In the genomic region with DNA sequence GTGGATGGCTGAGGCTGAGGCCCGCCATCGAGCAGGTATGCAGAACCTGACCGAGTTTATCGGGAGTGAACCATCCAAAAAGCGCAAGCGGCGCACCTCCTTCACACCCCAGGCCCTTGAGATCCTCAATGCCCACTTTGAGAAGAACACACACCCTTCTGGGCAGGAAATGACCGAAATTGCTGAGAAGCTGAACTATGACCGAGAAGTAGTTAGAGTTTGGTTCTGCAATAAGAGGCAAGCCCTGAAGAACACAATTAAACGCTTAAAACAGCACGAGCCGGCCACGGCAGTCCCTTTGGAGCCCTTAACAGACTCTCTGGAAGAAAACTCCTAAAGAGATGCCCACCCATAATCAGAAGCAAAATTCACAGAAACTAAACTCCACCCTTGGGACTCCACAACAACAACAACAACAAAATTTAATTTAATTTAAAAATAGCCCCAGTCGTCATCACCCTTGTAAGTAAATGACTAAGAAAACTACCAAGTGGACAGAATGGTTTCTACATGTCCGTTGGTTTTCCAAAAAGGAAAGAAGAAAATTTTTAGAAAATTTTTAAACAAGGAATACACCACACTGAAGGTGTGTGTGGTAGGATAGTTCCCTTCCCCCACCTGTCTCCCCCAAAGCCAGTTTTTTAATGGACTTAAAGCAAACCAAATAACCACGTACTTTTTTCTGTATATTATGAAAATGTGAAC, we compare ENCODE assay signal across 11 cellular contexts.
DNase-seq lines count a peak whose midpoint lies in the region; ATAC-seq, FAIRE-seq and TF ChIP-seq lines count a peak whose summit lies in the region.
"Had no signal": no experiment of that assay in that cellular context is flagged by ENCODE, and none has a peak within 500 bp of the region (broad histone marks: within the 10 kb centered on the region; RNA-seq: fewer than 3 reads in every experiment).

No MANE protein-coding gene starts in this region.

- no TSS peak for BruUV-seq in HepG2 (replicated peaks; lab: Mats Ljungman, UMichigan)

- WGBS in A549 (ENCODE audit: missing lambda C conversion rate), result 73% methylated on average over 16 of the region's 16 CpGs
- WGBS in HepG2 (ENCODE audit: low lambda C conversion rate), result 70% methylated on average over 16 of the region's 16 CpGs

- TF ChIP-seq RAD21 in A549 (conservative IDR thresholded peaks at IDR 0.05 in 1 of 2, IDR thresholded peaks at IDR 0.05 in 1 of 2) (no peak), HepG2 (CRISPR knock-in tag; IDR thresholded peaks at IDR 0.05) (no peak)

- intact Hi-C loops in HepG2 (cut with micrococcal nuclease; ENCODE audit: unreplicated experiment), result loop anchor here (1.0 kb wide), 2 partner anchors 532 to 667 kb away; no protein-coding TSS in a partner anchor
- intact Hi-C loops in CD4-positive, alpha-beta T cell (cut with DNase I, micrococcal nuclease), result loop anchor here in 1 of 2 experiments (2.0 kb wide), 1 partner anchor 1066 kb away; no protein-coding TSS in a partner anchor

- H3K4me1 Mint-ChIP-seq in CD4-positive, alpha-beta T cell (ENCODE audit: low read depth), result peaks cover 7% of the 10 kb centered on the region

- H2AFZ ChIP-seq in KMS-11 (ENCODE audit: low read depth), result peak overlapping the region; percentile 72; the same call in 1 of the 2 replicates
- no peak overlapping the region for H2AFZ ChIP-seq in HepG2 (ENCODE audit: low read length)

- no peaks in the 10 kb centered on the region for H3K36me3 Mint-ChIP-seq in CD4-positive, alpha-beta T cell (ENCODE audit: low read depth)

- POLR2A ChIA-PET in A549 (lab: Yijun Ruan, JAX), result no interaction called here
- POLR2A ChIA-PET in HepG2 (lab: Yijun Ruan, JAX), result no interaction called here
- POLR2A ChIA-PET in CD4-positive, alpha-beta T cell (lab: Charles Lee), result no interaction called here

- ATAC-seq in A549 (peak in 1 of 2 experiments; percentile 65; a peak in 3 of 6 replicates), GM21515 (IDR thresholded peaks at IDR 0.05; ENCODE audit: unreplicated experiment) (peak; percentile 15), HepG2 (peak; percentile 41)
- no peak for ATAC-seq in CD4-positive, alpha-beta T cell (ENCODE audit: poor library complexity)

- TF ChIP-seq EP300 in A549 (IDR thresholded peaks at IDR 0.05), result no peak
- no peak for TF ChIP-seq EP300 in HepG2 (IDR thresholded peaks at IDR 0.05; ENCODE audit: low read depth in 2 of 2, low read length in 2 of 2)
- no peak for TF ChIP-seq EP300 in HepG2 (CRISPR knock-in tag; IDR thresholded peaks at IDR 0.05; ENCODE audit: borderline replicate concordance)

- no peaks in the 10 kb centered on the region for H4K20me1 ChIP-seq in KMS-11 (ENCODE audit: insufficient read depth)
- no peaks in the 10 kb centered on the region for H4K20me1 ChIP-seq in HepG2 (ENCODE audit: insufficient read depth, low read length)

- H3K27me3 ChIP-seq in KMS-11 (ENCODE audit: insufficient read depth, low read depth), result no peaks in the 10 kb centered on the region
- peaks cover 0 to 12% of the 10 kb centered on the region in 2 experiments; a peak in 2 of 5 replicates for H3K27me3 ChIP-seq in HepG2 (ENCODE audit: control insufficient read depth in 1 of 2, insufficient read depth in 2 of 2, low read length in 2 of 2)
- H3K27me3 ChIP-seq in CD4-positive, alpha-beta T cell (ENCODE audit: control insufficient read depth, insufficient read depth, low read length), result no peaks in the 10 kb centered on the region

- no peak for TF ChIP-seq CTCF in A549 (IDR thresholded peaks at IDR 0.05)
- no peak for TF ChIP-seq CTCF in KMS-11 (conservative IDR thresholded peaks at IDR 0.05; ENCODE audit: low read depth, low read length)
- TF ChIP-seq CTCF in HepG2 (CRISPR knock-in tag; IDR thresholded peaks at IDR 0.05), result no peak
- no peak for TF ChIP-seq CTCF in CD4-positive, alpha-beta T cell (IDR thresholded peaks at IDR 0.05)

- H3K27ac ChIP-seq in A549 (peak overlapping the region; percentile 53 to 78; a peak in 4 of 6 replicates), KMS-11 (no peak overlapping the region), HepG2 (ENCODE audit: extremely low read length, insufficient read depth, low read length) (no peak overlapping the region), caudate nucleus (ENCODE audit: low read depth, low read length) (no peak overlapping the region)
- no peak overlapping the region for H3K27ac ChIP-seq in CD4-positive, alpha-beta T cell (ENCODE audit: low read depth, low read length)
- H3K27ac ChIP-seq: prostate gland, suprapubic skin had no signal

- CTCF ChIA-PET in A549 (lab: Yijun Ruan, JAX), result interaction anchor here (0.7 to 1.6 kb wide), 13 partner anchors 10 to 667 kb away, joined by 3 to 7 read pairs (median 4); no protein-coding TSS in a partner anchor
- CTCF ChIA-PET in HepG2 (lab: Yijun Ruan, JAX; ENCODE audit: low intra/inter-chr PET ratio, low total read pairs), result interaction anchor here (1.3 to 2.5 kb wide), 3 partner anchors 11 to 667 kb away, joined by 9 to 24 read pairs (median 10); no protein-coding TSS in a partner anchor
- CTCF ChIA-PET in CD4-positive, alpha-beta T cell (lab: Charles Lee), result no interaction called here

- H3K27me3 Mint-ChIP-seq in CD4-positive, alpha-beta T cell, result peaks cover 19% of the 10 kb centered on the region

- FAIRE-seq in A549 (lab: Jason Lieb, UNC) (no peak), HepG2 (lab: Jason Lieb, UNC) (no peak)

- in situ Hi-C loops in HepG2 (cut with HindIII; ENCODE audit: extremely low pct_ligation_motif_present, low pct_unique_long_range_greater_than_20kb), result loop anchor here (5.0 kb wide), 2 partner anchors 532 to 672 kb away; no protein-coding TSS in a partner anchor

- no peak overlapping the region for H3K9ac ChIP-seq in KMS-11
- H3K9ac ChIP-seq in HepG2 (ENCODE audit: insufficient read depth, low read depth, low read length), result no peak overlapping the region

- H3K4me1 ChIP-seq in A549 (no peaks in the 10 kb centered on the region), KMS-11 (ENCODE audit: low read depth, poor library complexity, severe bottlenecking) (peaks cover 4% of the 10 kb centered on the region), HepG2 (ENCODE audit: insufficient read depth, low read length) (peaks cover 9% of the 10 kb centered on the region)
- H3K4me1 ChIP-seq: prostate gland, suprapubic skin had no signal

- H3K4me3 Mint-ChIP-seq in CD4-positive, alpha-beta T cell, result no peak overlapping the region
- H3K4me3 Mint-ChIP-seq: activated CD4-positive, alpha-beta memory T cell treated with anti-CD3 and anti-CD28 coated beads, Interleukin-2, amount 10 ng/mL, durations not matched to agents 7 days and 5 days had no signal

- H3K36me3 ChIP-seq in KMS-11 (ENCODE audit: insufficient read depth), result no peaks in the 10 kb centered on the region
- H3K36me3 ChIP-seq in HepG2 (replicated peaks in 1 of 2; ENCODE audit: control insufficient read depth in 1 of 2, insufficient read depth in 2 of 2, low read length in 2 of 2), result no peaks in the 10 kb centered on the region
- H3K36me3 ChIP-seq: prostate gland, suprapubic skin had no signal

- no peak for DNase-seq in A549 (ENCODE audit: low read depth in 1 of 2, low spot score in 1 of 2)
- DNase-seq in HepG2 (ENCODE audit: low spot score), result no peak
- DNase-seq in middle frontal gyrus (ENCODE audit: extremely low spot score, low spot score), result no peak
- DNase-seq in CD4-positive, alpha-beta T cell, result no peak
- DNase-seq in NCI-H774 (lab: John Stamatoyannopoulos, UW), result no peak
- DNase-seq in caudate nucleus (lab: John Stamatoyannopoulos, UW), result no peak

- H3K9me3 ChIP-seq in A549, result no peaks in the 10 kb centered on the region
- no peaks in the 10 kb centered on the region for H3K9me3 ChIP-seq in HepG2 (ENCODE audit: low read length)
- no peaks in the 10 kb centered on the region for H3K9me3 ChIP-seq in CD4-positive, alpha-beta T cell (ENCODE audit: control insufficient read depth, low read length)
- H3K9me3 ChIP-seq: prostate gland, suprapubic skin had no signal

- H3K27ac Mint-ChIP-seq in CD4-positive, alpha-beta T cell, result no peak overlapping the region
- H3K27ac Mint-ChIP-seq: activated CD4-positive, alpha-beta memory T cell treated with anti-CD3 and anti-CD28 coated beads, Interleukin-2, amount 10 ng/mL, durations not matched to agents 7 days and 5 days had no signal

- H3K4me3 ChIP-seq in A549, result peak overlapping the region; percentile 28; the same call in 2 of the 3 replicates
- H3K4me3 ChIP-seq in KMS-11 (IDR thresholded peaks at IDR 0.05; ENCODE audit: insufficient read depth, low read depth, low read length), result no peak overlapping the region
- no peak overlapping the region for H3K4me3 ChIP-seq in HepG2 (replicated peaks in 1 of 3; ENCODE audit: insufficient read depth in 1 of 3, low read depth in 2 of 3, low read length in 3 of 3)
- H3K4me3 ChIP-seq: prostate gland, suprapubic skin had no signal

- H3K9me3 Mint-ChIP-seq in CD4-positive, alpha-beta T cell, result no peaks in the 10 kb centered on the region
- H3K9me3 Mint-ChIP-seq: activated CD4-positive, alpha-beta memory T cell treated with anti-CD3 and anti-CD28 coated beads, Interleukin-2, amount 10 ng/mL, durations not matched to agents 7 days and 5 days had no signal

- no peaks in the 10 kb centered on the region for H3K79me2 ChIP-seq in KMS-11 (ENCODE audit: insufficient read depth, low read depth)
- no peaks in the 10 kb centered on the region for H3K79me2 ChIP-seq in HepG2 (ENCODE audit: insufficient read depth, low read length)

- H3K4me2 ChIP-seq in A549 (peak overlapping the region; percentile 82), KMS-11 (peak overlapping the region; percentile 53; the same call in 1 of the 2 replicates), HepG2 (ENCODE audit: low read depth, low read length) (peak overlapping the region; percentile 80; the same call in 1 of the 2 replicates)

- TF ChIP-seq POLR2A in A549 (IDR thresholded peaks at IDR 0.05; ENCODE audit: low read length) (no peak), HepG2 (IDR thresholded peaks at IDR 0.05; ENCODE audit: insufficient read depth in 1 of 2, low read depth in 2 of 2, low read length in 2 of 2) (no peak)

Comparison
In these comparisons a context has a peak if more than half of its experiments do, and no peak if none do; other contexts are left out.
1. H3K27ac ChIP-seq: peak in A549 (2 of 2); none in KMS-11 (single experiment), HepG2 (single experiment), CD4-positive, alpha-beta T cell (single experiment) and caudate nucleus (single experiment).
2. Peak in every context shown above with its lines, with median percentiles within 50 percentile points of each other: H3K4me2 ChIP-seq.